Comparison of ENCODE assay signal across 18 cellular contexts in the genomic region with DNA sequence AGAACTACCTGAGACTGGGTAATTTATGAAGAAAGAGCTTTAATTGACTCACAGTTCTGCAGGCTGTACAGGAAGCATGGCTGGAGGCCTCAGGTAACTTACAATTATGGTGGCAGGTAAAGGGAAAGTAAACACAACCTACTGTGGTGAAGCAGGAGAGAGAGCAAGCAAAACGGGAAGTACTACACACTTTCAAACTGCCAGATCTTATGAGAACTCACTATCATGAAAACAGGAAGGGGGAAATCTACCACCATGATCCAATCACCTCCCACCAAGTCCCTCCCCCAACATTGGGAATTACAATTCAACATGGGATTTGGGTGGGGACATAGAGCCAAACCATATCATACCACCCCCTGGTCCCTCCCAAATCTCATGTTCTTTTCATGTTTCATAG. TPM values are rescaled to one million over a fixed set of nuclear protein-coding genes. Genes with fewer than 3 reads are reported as not detected.
"Had no signal": no experiment of that assay in that cellular context is flagged by ENCODE, and none has a peak within 500 bp of the region (broad histone marks: within the 10 kb centered on the region; RNA-seq: fewer than 3 reads in every experiment).

No MANE protein-coding gene starts in this region.

- H3K4me3 ChIP-seq: esophagus muscularis mucosa, gastrocnemius medialis, heart right ventricle, psoas muscle, spleen, tibial artery, upper lobe of left lung, vagina had no signal

- H3K4me1 ChIP-seq: esophagus muscularis mucosa, gastrocnemius medialis, heart right ventricle, psoas muscle, spleen, tibial artery, upper lobe of left lung, vagina had no signal

- DNase-seq: effector memory CD8-positive, alpha-beta T cell; gastrocnemius medialis; heart right ventricle; hypothalamus; kidney glomerular epithelial cell; mesendoderm; naive B cell; psoas muscle; spleen; stimulated activated CD4-positive, alpha-beta T cell treated with anti-CD3 and anti-CD28 coated beads, Interleukin-15, amount 100 ng/mL, for 24 hours; stimulated activated CD4-positive, alpha-beta T cell treated with anti-CD3 and anti-CD28 coated beads, Interleukin-1b, Interleukin-23, amount 100 ng/mL, for 48 hours; stimulated activated CD4-positive, alpha-beta T cell treated with anti-CD3 and anti-CD28 coated beads, Interleukin-4, amount 100 ng/mL, for 24 hours; tibial artery; upper lobe of left lung had no signal

- H3K9me3 ChIP-seq: gastrocnemius medialis, psoas muscle, vagina had no signal

- H3K27ac ChIP-seq: epithelial cell of prostate, esophagus muscularis mucosa, gastrocnemius medialis, heart right ventricle, psoas muscle, spleen, tibial artery, upper lobe of left lung, vagina had no signal

- H3K36me3 ChIP-seq: esophagus muscularis mucosa, gastrocnemius medialis, heart right ventricle, spleen, tibial artery, upper lobe of left lung, vagina had no signal

- H3K27me3 ChIP-seq: esophagus muscularis mucosa, gastrocnemius medialis, spleen, tibial artery, upper lobe of left lung, vagina had no signal

RNA-seq across cellular contexts. Expression of a gene that starts 58.7 kb away (rescaled TPM):
- polyA plus RNA-seq: heart right ventricle, liver, psoas muscle, spleen had no signal
